21 cellular contexts compared by ENCODE assay signal in genomic region chr3:148873270-148873927, GRCh38. TPM values are rescaled to one million over a fixed set of nuclear protein-coding genes. Genes with fewer than 3 reads are reported as not detected.
DNase-seq lines count a peak whose midpoint lies in the region; ATAC-seq and TF ChIP-seq lines count a peak whose summit lies in the region.
"Had no signal": no experiment of that assay in that cellular context is flagged by ENCODE, and none has a peak within 500 bp of the region (broad histone marks: within the 10 kb centered on the region; RNA-seq: fewer than 3 reads in every experiment).

No MANE protein-coding gene starts in this region.

- no peaks in the 10 kb centered on the region for H4K20me1 ChIP-seq in neural progenitor cell (ENCODE audit: low read depth)

- no peak overlapping the region for H3K4me3 Mint-ChIP-seq in neural progenitor cell
- H3K4me3 Mint-ChIP-seq: CD4-positive, CD25-positive, alpha-beta regulatory T cell; naive B cell; stimulated activated naive CD8-positive, alpha-beta T cell treated with anti-CD3 and anti-CD28 coated beads, Interleukin-15, amount 100 ng/mL, for 72 hours had no signal

- peak overlapping the region; percentile 50 for H2AFZ ChIP-seq in neural progenitor cell (replicated peaks)

- TF ChIP-seq CTCF in neural progenitor cell (IDR thresholded peaks at IDR 0.05) = no peak

- H3K4me2 ChIP-seq in neural progenitor cell = no peak overlapping the region
- H3K4me2 ChIP-seq: KMS-11 had no signal

- no peaks in the 10 kb centered on the region for H3K27me3 ChIP-seq in neural progenitor cell
- H3K27me3 ChIP-seq: tibial nerve had no signal

- H3K9me3 ChIP-seq in neural progenitor cell (ENCODE audit: low read depth) = no peaks in the 10 kb centered on the region
- H3K9me3 ChIP-seq: tibial nerve had no signal

- peaks cover 2% of the 10 kb centered on the region for H3K27me3 Mint-ChIP-seq in neural progenitor cell (ENCODE audit: insufficient read depth, low read depth)
- H3K27me3 Mint-ChIP-seq: stimulated activated naive CD8-positive, alpha-beta T cell treated with anti-CD3 and anti-CD28 coated beads, Interleukin-15, amount 100 ng/mL, for 72 hours had no signal

- H3K27ac ChIP-seq in neural progenitor cell = no peak overlapping the region
- H3K27ac ChIP-seq: KMS-11, tibial nerve had no signal

- H3K79me2 ChIP-seq in neural progenitor cell (ENCODE audit: low read depth) = no peaks in the 10 kb centered on the region

- ATAC-seq in GM21360 (IDR thresholded peaks at IDR 0.05; ENCODE audit: unreplicated experiment) (no peak), HG02852 (IDR thresholded peaks at IDR 0.05; ENCODE audit: unreplicated experiment) (no peak)
- ATAC-seq: GM12878; left colon; SK-N-SH treated with all-trans-retinoic acid at 6 μM for 48 hours; stimulated activated naive CD8-positive, alpha-beta T cell treated with anti-CD3 and anti-CD28 coated beads, Interleukin-15, amount 100 ng/mL, for 72 hours had no signal

- H3K36me3 ChIP-seq in neural progenitor cell = no peaks in the 10 kb centered on the region
- H3K36me3 ChIP-seq: tibial nerve had no signal

- H3K4me1 Mint-ChIP-seq in neural progenitor cell = peaks cover 3% of the 10 kb centered on the region
- H3K4me1 Mint-ChIP-seq: CD4-positive, CD25-positive, alpha-beta regulatory T cell; naive B cell; stimulated activated naive CD8-positive, alpha-beta T cell treated with anti-CD3 and anti-CD28 coated beads, Interleukin-15, amount 100 ng/mL, for 72 hours had no signal

- H3K4me3 ChIP-seq in neural progenitor cell = no peak overlapping the region
- H3K4me3 ChIP-seq: GM12878, tibial nerve had no signal

- H3K9ac ChIP-seq in neural progenitor cell = no peak overlapping the region
- H3K9ac ChIP-seq: KMS-11 had no signal

- H3K36me3 Mint-ChIP-seq in neural progenitor cell = no peaks in the 10 kb centered on the region
- H3K36me3 Mint-ChIP-seq: CD4-positive, CD25-positive, alpha-beta regulatory T cell; naive B cell had no signal

- H3F3A ChIP-seq in neural progenitor cell (ENCODE audit: low read depth) = no peaks in the 10 kb centered on the region

- H3K27ac Mint-ChIP-seq in neural progenitor cell = peak overlapping the region; percentile 44
- H3K27ac Mint-ChIP-seq: CD4-positive, CD25-positive, alpha-beta regulatory T cell; naive B cell; stimulated activated naive CD8-positive, alpha-beta T cell treated with anti-CD3 and anti-CD28 coated beads, Interleukin-15, amount 100 ng/mL, for 72 hours had no signal

- H3K9me3 Mint-ChIP-seq in neural progenitor cell = no peaks in the 10 kb centered on the region
- H3K9me3 Mint-ChIP-seq: naive B cell; stimulated activated naive CD8-positive, alpha-beta T cell treated with anti-CD3 and anti-CD28 coated beads, Interleukin-15, amount 100 ng/mL, for 72 hours had no signal

- DNase-seq in Daoy (ENCODE audit: low read depth) (peak; percentile 6), NCI-H1105 (lab: John Stamatoyannopoulos, UW) (peak; percentile 84), NCI-H774 (lab: John Stamatoyannopoulos, UW) (peak; percentile 93), neural progenitor cell (ENCODE audit: low spot score) (no peak), Kasumi-1 (lab: John Stamatoyannopoulos, UW) (no peak)
- DNase-seq: activated gamma-delta T cell treated with Interleukin-2 at 50 U/mL for 16 hours; CD4-positive, CD25-positive, alpha-beta regulatory T cell; DMS79 treated with DMSO at 0.1 percent for 48 hours; left colon; mesenchymal stem cell; naive B cell; NCI-H2227 treated with DMSO at 0.1 percent for 48 hours; occipital lobe; stimulated activated naive CD8-positive, alpha-beta T cell treated with anti-CD3 and anti-CD28 coated beads, Interleukin-15, amount 100 ng/mL, for 72 hours had no signal

- no peaks in the 10 kb centered on the region for H3K4me1 ChIP-seq in neural progenitor cell
- H3K4me1 ChIP-seq: tibial nerve had no signal

RNA-seq across cellular contexts. Expression of gene CPA3, which starts 8.3 kb away (rescaled TPM):
- total RNA-seq in Daoy (2014; rRNA removed; shearing (Covaris generic)) = not detected in 2 replicates
- total RNA-seq in neural progenitor cell (ENCODE audit: low replicate concordance) = not detected in 2 replicates
- total RNA-seq: GM12878; occipital lobe; T-helper 2 cell treated with Interferon-gamma antibody and Interleukin-4, amounts not matched to agents 100 ng/mL and 5 ng/mL, for 36 hours had no signal

RNA-seq across cellular contexts. Expression of gene CPB1, which starts 45.8 kb away (rescaled TPM):
- total RNA-seq in Daoy (2014; rRNA removed; shearing (Covaris generic)) = not detected in 2 replicates
- total RNA-seq in neural progenitor cell (ENCODE audit: low replicate concordance) = not detected in 2 replicates
- total RNA-seq: CD4-positive, CD25-positive, alpha-beta regulatory T cell; occipital lobe; T-helper 2 cell treated with Interferon-gamma antibody and Interleukin-4, amounts not matched to agents 100 ng/mL and 5 ng/mL, for 36 hours had no signal

Comparison
In these comparisons a context has a peak if more than half of its experiments do, and no peak if none do; other contexts are left out.
1. DNase-seq: peak in Daoy (single experiment), NCI-H1105 (single experiment) and NCI-H774 (single experiment); none in neural progenitor cell (single experiment) and Kasumi-1 (0 of 2).